ENCODE assay signal across 18 cellular contexts in the genomic region with DNA sequence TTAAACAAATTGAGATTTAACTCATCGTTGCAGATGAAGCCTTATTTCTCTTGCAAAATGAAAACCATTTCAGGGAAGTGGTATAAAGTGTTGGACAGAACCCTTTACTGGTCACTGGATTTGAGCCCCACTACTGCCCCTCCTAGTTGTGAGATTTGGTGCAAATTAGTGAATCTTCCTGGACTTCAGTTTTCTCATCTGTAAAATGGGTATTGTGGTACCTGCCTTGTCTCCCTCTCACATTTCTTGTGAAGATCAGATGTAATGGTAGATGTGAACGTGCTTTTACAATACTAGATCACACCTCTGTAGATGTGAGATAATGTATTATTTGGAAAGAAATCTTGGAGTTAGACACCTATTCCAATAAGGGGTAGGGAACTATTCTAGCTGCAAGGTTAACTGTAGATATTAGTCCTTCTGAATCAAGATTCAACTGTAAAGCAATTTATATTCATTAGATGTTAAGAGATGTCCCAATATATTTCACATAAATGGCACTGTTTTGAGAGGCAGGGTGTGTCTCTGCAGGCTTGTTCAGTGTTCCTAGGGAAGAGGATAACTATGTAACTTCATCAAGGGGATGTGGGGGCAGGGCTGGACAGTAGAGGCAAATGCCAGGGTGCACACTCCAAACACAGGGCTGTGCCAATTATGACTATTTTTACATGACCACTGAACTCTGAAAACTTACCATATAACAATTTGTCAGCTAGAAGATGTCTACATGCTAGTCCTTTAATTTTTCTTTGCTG.
DNase-seq lines count a peak whose midpoint lies in the region; ATAC-seq and TF ChIP-seq lines count a peak whose summit lies in the region.
"Had no signal": no experiment of that assay in that cellular context is flagged by ENCODE, and none has a peak within 500 bp of the region (broad histone marks: within the 10 kb centered on the region; RNA-seq: fewer than 3 reads in every experiment).

No MANE protein-coding gene starts in this region.

- 44 to 64% methylated on average over 2 of the region's 2 CpGs for WGBS in gastroesophageal sphincter (ENCODE audit: low coverage in 1 of 2), 2 donors

- POLR2A ChIA-PET in BJ (lab: Charles Lee), result no interaction called here

- TF ChIP-seq CTCF in BJ (IDR thresholded peaks at IDR 0.05; ENCODE audit: insufficient read depth, low read depth, low read length) (no peak), gastroesophageal sphincter (IDR thresholded peaks at IDR 0.05) (no peak), gastrocnemius medialis (IDR thresholded peaks at IDR 0.05 in 4 of 5, conservative IDR thresholded peaks at IDR 0.05 in 1 of 5) (no peak)

- H3K36me3 ChIP-seq in BJ (ENCODE audit: control insufficient read depth, insufficient read depth, low read length) (no peaks in the 10 kb centered on the region), gastroesophageal sphincter (no peaks in the 10 kb centered on the region), gastrocnemius medialis (no peaks in the 10 kb centered on the region)
- H3K36me3 ChIP-seq: neutrophil had no signal

- no peaks in the 10 kb centered on the region for H3K36me3 Mint-ChIP-seq in activated T-cell treated with anti-CD3 and anti-CD28 coated beads, Interleukin-2, amount 50 U/mL, for 4 hours (ENCODE audit: insufficient read depth)

- peaks cover 3% of the 10 kb centered on the region for H3K27me3 Mint-ChIP-seq in activated T-cell treated with anti-CD3 and anti-CD28 coated beads, Interleukin-2, amount 50 U/mL, for 4 hours (ENCODE audit: low read depth)

- H3K4me1 ChIP-seq in gastroesophageal sphincter (peaks cover 0 to 29% (median 0%) of the 10 kb centered on the region in 3 donors), gastrocnemius medialis (peaks cover 23% of the 10 kb centered on the region in 2 donors)

- H3K4me3 ChIP-seq in BJ (ENCODE audit: low read depth, low read length) (peak overlapping the region; percentile 36), gastroesophageal sphincter (peak overlapping the region; percentile 26 to 40), gastrocnemius medialis (peak overlapping the region; percentile 38 to 50 (median 44))

- peak; percentile 3; the same call in 2 of the 3 replicates for ATAC-seq in SK-N-SH treated with all-trans-retinoic acid at 6 μM for 48 hours
- no peak for ATAC-seq in gastroesophageal sphincter
- peak; percentile 81 to 91 for ATAC-seq in gastrocnemius medialis
- no peak for ATAC-seq in activated T-cell treated with anti-CD3 and anti-CD28 coated beads, Interleukin-2, amount 50 U/mL, for 4 hours
- ATAC-seq: esophagus mucosa, T-helper 17 cell had no signal

- H3K27me3 ChIP-seq in BJ (ENCODE audit: control insufficient read depth, insufficient read depth, low read length), result no peaks in the 10 kb centered on the region
- no peaks in the 10 kb centered on the region for H3K27me3 ChIP-seq in gastroesophageal sphincter
- H3K27me3 ChIP-seq in gastrocnemius medialis, result no peaks in the 10 kb centered on the region
- H3K27me3 ChIP-seq: neutrophil had no signal

- intact Hi-C loops in gastrocnemius medialis (cut with DNase I; ENCODE audit: low total_unique reads), result no loop called here

- in situ Hi-C loops in gastrocnemius medialis (cut with MboI; ENCODE audit: low sequenced_read_pairs in 4 of 4), result no loop called here

- no peaks in the 10 kb centered on the region for H3K4me1 Mint-ChIP-seq in activated T-cell treated with anti-CD3 and anti-CD28 coated beads, Interleukin-2, amount 50 U/mL, for 4 hours (ENCODE audit: low read depth)

- H3K9me3 Mint-ChIP-seq in activated T-cell treated with anti-CD3 and anti-CD28 coated beads, Interleukin-2, amount 50 U/mL, for 4 hours, result no peaks in the 10 kb centered on the region

- H3K27ac ChIP-seq in gastroesophageal sphincter, result peak overlapping the region in 3 of 4 donors; percentile 37 to 62 (median 60)
- H3K27ac ChIP-seq in gastrocnemius medialis, result peak overlapping the region; percentile 71 to 77 (median 76)
- H3K27ac ChIP-seq: C4-2B, neutrophil had no signal

- no peak for DNase-seq in BJ (ENCODE audit: low read depth)
- peak; percentile 42 to 58 for DNase-seq in gastrocnemius medialis
- DNase-seq in activated T-cell treated with anti-CD3 and anti-CD28 coated beads, Interleukin-2, amount 50 U/mL, for 4 hours, result no peak
- no peak for DNase-seq in NCI-H187 treated with DMSO at 0.1 percent for 48 hours (lab: John Stamatoyannopoulos, UW)
- no peak for DNase-seq in LoVo (ENCODE audit: low spot score)
- DNase-seq in SW 1271 (lab: John Stamatoyannopoulos, UW), result no peak
- DNase-seq: activated CD4-positive, alpha-beta T cell treated with anti-CD3 and anti-CD28 coated beads, Interleukin-2, amount 50 U/mL, for 48 hours; activated effector memory CD4-positive, alpha-beta T cell treated with Interleukin-2 at 50 U/mL for 16 hours; caudate nucleus; H9; islet precursor cell; NCI-H1436; T-helper 17 cell had no signal

- TF ChIP-seq EP300 in gastroesophageal sphincter (IDR thresholded peaks at IDR 0.05), result no peak

- no peaks in the 10 kb centered on the region for H3K9me3 ChIP-seq in gastroesophageal sphincter
- H3K9me3 ChIP-seq in gastrocnemius medialis, result no peaks in the 10 kb centered on the region
- H3K9me3 ChIP-seq: neutrophil had no signal

- TF ChIP-seq POLR2A in gastroesophageal sphincter (IDR thresholded peaks at IDR 0.05), result no peak
- no peak for TF ChIP-seq POLR2A in gastrocnemius medialis (IDR thresholded peaks at IDR 0.05)

- H3K4me3 Mint-ChIP-seq in activated T-cell treated with anti-CD3 and anti-CD28 coated beads, Interleukin-2, amount 50 U/mL, for 4 hours, result no peak overlapping the region
- H3K4me3 Mint-ChIP-seq: H9, T-helper 17 cell had no signal

- CTCF ChIA-PET in BJ (lab: Yijun Ruan, JAX), result no interaction called here

TF ChIP-seq in SK-N-SH treated with all-trans-retinoic acid at 6 μM for 48 hours, 23 proteins besides CTCF, POLR2A, EP300 and RAD21:
- no peak for TF ChIP-seq ARNTL (CRISPR knock-in tag; IDR thresholded peaks at IDR 0.05; ENCODE audit: borderline replicate concordance, low read depth)
- TF ChIP-seq, protein P1, sequence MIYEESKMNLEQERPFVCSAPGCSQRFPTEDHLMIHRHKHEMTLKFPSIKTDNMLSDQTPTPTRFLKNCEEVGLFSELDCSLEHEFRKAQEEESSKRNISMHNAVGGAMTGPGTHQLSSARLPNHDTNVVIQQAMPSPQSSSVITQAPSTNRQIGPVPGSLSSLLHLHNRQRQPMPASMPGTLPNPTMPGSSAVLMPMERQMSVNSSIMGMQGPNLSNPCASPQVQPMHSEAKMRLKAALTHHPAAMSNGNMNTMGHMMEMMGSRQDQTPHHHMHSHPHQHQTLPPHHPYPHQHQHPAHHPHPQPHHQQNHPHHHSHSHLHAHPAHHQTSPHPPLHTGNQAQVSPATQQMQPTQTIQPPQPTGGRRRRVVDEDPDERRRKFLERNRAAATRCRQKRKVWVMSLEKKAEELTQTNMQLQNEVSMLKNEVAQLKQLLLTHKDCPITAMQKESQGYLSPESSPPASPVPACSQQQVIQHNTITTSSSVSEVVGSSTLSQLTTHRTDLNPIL (CRISPR knock-in tag; IDR thresholded peaks at IDR 0.05; ENCODE audit: low read depth), result no peak
- TF ChIP-seq ZNF8 (CRISPR knock-in tag; IDR thresholded peaks at IDR 0.05), result no peak
- TF ChIP-seq ZNF565 (CRISPR knock-in tag; conservative IDR thresholded peaks at IDR 0.05; ENCODE audit: low read depth), result no peak
- no peak for TF ChIP-seq PPARA (CRISPR knock-in tag; IDR thresholded peaks at IDR 0.05; ENCODE audit: borderline replicate concordance)
- no peak for TF ChIP-seq CSDC2 (CRISPR knock-in tag; IDR thresholded peaks at IDR 0.05)
TF ChIP-seq in SK-N-SH treated with all-trans-retinoic acid at 6 μM for 48 hours: peak in this region for 0.

Comparison
In these comparisons a context has a peak if more than half of its experiments do, and no peak if none do; other contexts are left out.
1. DNase-seq: peak in gastrocnemius medialis (2 of 2); none in BJ (single experiment), activated T-cell treated with anti-CD3 and anti-CD28 coated beads, Interleukin-2, amount 50 U/mL, for 4 hours (single experiment), NCI-H187 treated with DMSO at 0.1 percent for 48 hours (single experiment), LoVo (single experiment) and SW 1271 (0 of 2).
2. ATAC-seq: peak in SK-N-SH treated with all-trans-retinoic acid at 6 μM for 48 hours (single experiment) and gastrocnemius medialis (2 of 2); none in gastroesophageal sphincter (single experiment) and activated T-cell treated with anti-CD3 and anti-CD28 coated beads, Interleukin-2, amount 50 U/mL, for 4 hours (0 of 2).
3. Peak in every context shown above with its lines, with median percentiles within 50 percentile points of each other: H3K4me3 ChIP-seq.